ENCODE assay signal across 20 cellular contexts in genomic region chr10:63582686-63583085, GRCh38.
"Had no signal": no experiment of that assay in that cellular context is flagged by ENCODE, and none has a peak within 500 bp of the region (broad histone marks: within the 10 kb centered on the region; RNA-seq: fewer than 3 reads in every experiment).

No MANE protein-coding gene starts in this region.

- H3K9ac ChIP-seq: neural progenitor cell had no signal

- H3K9me3 ChIP-seq: colonic mucosa, heart right ventricle, mucosa of descending colon, ovary, right atrium auricular region, stomach had no signal

- H3K4me2 ChIP-seq: neural progenitor cell had no signal

- H3K36me3 ChIP-seq: colonic mucosa, heart right ventricle, neural progenitor cell, ovary, right atrium auricular region, stomach had no signal

- H3K4me3 Mint-ChIP-seq: naive thymus-derived CD8-positive, alpha-beta T cell; neural progenitor cell; type B pancreatic cell had no signal

- H3K4me1 ChIP-seq: colonic mucosa had no signal

- H3K4me3 ChIP-seq: colonic mucosa, heart right ventricle, mucosa of descending colon, neural progenitor cell, ovary, right atrium auricular region, stomach had no signal

- H3K27ac Mint-ChIP-seq: naive thymus-derived CD8-positive, alpha-beta T cell; neural progenitor cell; type B pancreatic cell had no signal

- H3K9me3 Mint-ChIP-seq: naive thymus-derived CD8-positive, alpha-beta T cell; neural progenitor cell; type B pancreatic cell had no signal

- H3K27me3 ChIP-seq: colonic mucosa, heart right ventricle, neural progenitor cell, ovary, right atrium auricular region, stomach had no signal

- DNase-seq: colonic mucosa; effector CD4-positive, alpha-beta T cell; foreskin melanocyte; heart right ventricle; hypothalamus; kidney glomerular epithelial cell; mammary epithelial cell; mucosa of descending colon; naive thymus-derived CD8-positive, alpha-beta T cell; nucleus accumbens; ovary; small intestine; stimulated activated CD4-positive, alpha-beta T cell treated with anti-CD3 and anti-CD28 coated beads, Interleukin-12 subunit alpha, Interleukin-12 subunit beta, amount 100 ng/mL, for 4 hours; stimulated activated naive CD4-positive, alpha-beta T cell; stomach; substantia nigra had no signal

- H3K27ac ChIP-seq: colonic mucosa, heart right ventricle, neural progenitor cell, ovary, right atrium auricular region had no signal

- H2AFZ ChIP-seq: neural progenitor cell had no signal

- ATAC-seq: heart right ventricle; left lobe of liver; mucosa of descending colon; naive thymus-derived CD8-positive, alpha-beta T cell had no signal

- H3K27me3 Mint-ChIP-seq: naive thymus-derived CD8-positive, alpha-beta T cell; type B pancreatic cell had no signal
